In genomic region chr1:29292344-29292743, GRCh38 we compare ENCODE assay signal across 26 cellular contexts. TPM values are rescaled to one million over a fixed set of nuclear protein-coding genes. Genes with fewer than 3 reads are reported as not detected.
"Had no signal": no experiment of that assay in that cellular context is flagged by ENCODE, and none has a peak within 500 bp of the region (broad histone marks: within the 10 kb centered on the region; RNA-seq: fewer than 3 reads in every experiment).

No MANE protein-coding gene starts in this region.

- DNase-seq: activated CD4-positive, alpha-beta memory T cell treated with anti-CD3 and anti-CD28 coated beads for 36 hours; activated CD4-positive, alpha-beta T cell treated with anti-CD3 and anti-CD28 coated beads, Interleukin-2, amount 10 ng/mL, durations not matched to agents 24 days and 14 days; activated CD8-positive, alpha-beta memory T cell treated with anti-CD3 and anti-CD28 coated beads, Interleukin-2, amount 50 U/mL, for 4 hours; activated effector memory CD4-positive, alpha-beta T cell treated with anti-CD3 and anti-CD28 coated beads, Interleukin-2, amount 50 U/mL, for 16 hours; activated naive CD4-positive, alpha-beta T cell treated with anti-CD3 and anti-CD28 coated beads for 36 hours; activated naive CD8-positive, alpha-beta T cell treated with anti-CD3 and anti-CD28 coated beads for 36 hours; activated T-cell treated with anti-CD3 and anti-CD28 coated beads, Interleukin-2, amount 50 U/mL, for 1 hour; adrenal gland; caudate nucleus; cortex of kidney; effector memory CD8-positive, alpha-beta T cell; kidney; left colon; naive thymus-derived CD8-positive, alpha-beta T cell; occipital lobe; stimulated activated CD4-positive, alpha-beta T cell treated with anti-CD3 and anti-CD28 coated beads, Interleukin-15, amount 100 ng/mL, for 24 hours; stimulated activated CD4-positive, alpha-beta T cell treated with anti-CD3 and anti-CD28 coated beads, Interleukin-2, amount 100 ng/mL, for 24 hours; stimulated activated naive CD4-positive, alpha-beta T cell; tibial artery; WERI-Rb-1 had no signal

- H2AFZ ChIP-seq: hepatocyte had no signal

- H3K36me3 ChIP-seq: adrenal gland, suprapubic skin had no signal

- ATAC-seq: activated CD4-positive, CD25-positive, alpha-beta regulatory T cell treated with anti-CD3 and anti-CD28 coated beads, Interleukin-2, amount 50 U/mL, for 24 hours; effector memory CD8-positive, alpha-beta T cell; gastroesophageal sphincter; left colon; naive thymus-derived CD8-positive, alpha-beta T cell had no signal

- H3K4me2 ChIP-seq: hepatocyte had no signal

- FAIRE-seq: kidney, TTC549 had no signal

- H3K79me2 ChIP-seq: hepatocyte had no signal

- H3K9me3 ChIP-seq: adrenal gland, ascending aorta, gastroesophageal sphincter, suprapubic skin, tibial artery had no signal

- H3K27me3 ChIP-seq: adrenal gland, ascending aorta, gastroesophageal sphincter, hepatocyte, suprapubic skin, tibial artery had no signal

- H3K4me3 ChIP-seq: adrenal gland, ascending aorta, gastroesophageal sphincter, hepatocyte, suprapubic skin, tibial artery had no signal

- H3K27ac ChIP-seq: adrenal gland, ascending aorta, gastroesophageal sphincter, hepatocyte, suprapubic skin, tibial artery, WERI-Rb-1 had no signal

- H3K4me1 ChIP-seq: adrenal gland, ascending aorta, suprapubic skin, tibial artery had no signal

RNA-seq across cellular contexts. Expression of gene PTPRU, which starts 56.0 kb away (rescaled TPM):
- total RNA-seq: naive thymus-derived CD8-positive, alpha-beta T cell had no signal
